In the genomic region with DNA sequence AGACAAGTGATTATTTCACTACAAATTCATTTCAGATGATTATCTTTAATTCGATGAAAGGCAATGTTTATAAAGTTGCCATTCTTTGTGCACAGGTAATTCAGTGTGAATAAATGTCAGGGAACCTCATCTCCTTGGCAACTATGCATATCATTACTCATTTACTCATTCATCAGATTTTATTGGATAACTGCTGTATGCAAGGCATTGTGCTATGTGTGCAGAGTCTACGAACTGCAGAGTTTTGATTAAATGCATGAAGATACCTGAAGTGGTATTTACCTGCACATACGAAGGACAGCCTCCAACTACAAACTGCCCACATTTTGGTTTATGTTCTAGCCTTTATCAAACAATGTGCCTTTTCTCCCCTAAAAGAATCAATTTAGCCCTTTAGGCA, we compare ENCODE assay signal across 11 cellular contexts. TPM values are rescaled to one million over a fixed set of nuclear protein-coding genes. Genes with fewer than 3 reads are reported as not detected.
A peak's percentile ranks its signal among the peaks of the same experiment; 100 is the strongest.
DNase-seq lines count a peak whose midpoint lies in the region; ATAC-seq, FAIRE-seq and TF ChIP-seq lines count a peak whose summit lies in the region.
"Had no signal": no experiment of that assay in that cellular context is flagged by ENCODE, and none has a peak within 500 bp of the region (broad histone marks: within the 10 kb centered on the region; RNA-seq: fewer than 3 reads in every experiment).

No MANE protein-coding gene starts in this region.

- POLR2A ChIA-PET in H1 (lab: Charles Lee; ENCODE audit: partially characterized antibody), result interaction anchor here (0.6 to 1.8 kb wide), 3 partner anchors 9 to 964 kb away, joined by 5 to 10 read pairs (median 6); no protein-coding TSS in a partner anchor

- H4K8ac ChIP-seq in H1 (ENCODE audit: extremely low read depth, insufficient read depth, low read length), result no peak overlapping the region

- H3K9me3 Mint-ChIP-seq in nephron, result no peaks in the 10 kb centered on the region
- H3K9me3 Mint-ChIP-seq in natural killer cell treated with Interleukin-12 subunit alpha and Interleukin-12 subunit beta and Interleukin-15 and Interleukin-18, amount 100 ng/mL, for 72 hours, result no peaks in the 10 kb centered on the region
- H3K9me3 Mint-ChIP-seq: activated B cell treated with CpG ODN at 0.5 μM for 24 hours had no signal

- H3K4me3 ChIP-seq in ACC112 (ENCODE audit: low read depth, low read length), result peak overlapping the region; percentile 98
- peak overlapping the region; percentile 89 for H3K4me3 ChIP-seq in MG63
- H3K4me3 ChIP-seq in H1 (ENCODE audit: extremely low read depth in 1 of 4, insufficient read depth in 2 of 4, low read depth in 3 of 4, low read length in 4 of 4), result peak overlapping the region in 2 of 4 experiments; percentile 84 to 98; a peak in 2 of 8 replicates

- H3K4me2 ChIP-seq in H1 (ENCODE audit: insufficient read depth in 1 of 2, low read depth in 2 of 2, low read length in 2 of 2), result peak overlapping the region; percentile 76 to 79; a peak in 3 of 4 replicates

- H3K56ac ChIP-seq in H1 (replicated peaks; ENCODE audit: insufficient read length, low read depth, low read length), result no peak overlapping the region

- peak overlapping the region; percentile 94 to 98 (median 96) for H3K27ac Mint-ChIP-seq in nephron
- H3K27ac Mint-ChIP-seq in natural killer cell treated with Interleukin-12 subunit alpha and Interleukin-12 subunit beta and Interleukin-15 and Interleukin-18, amount 100 ng/mL, for 72 hours, result no peak overlapping the region
- H3K27ac Mint-ChIP-seq: activated B cell treated with CpG ODN at 0.5 μM for 24 hours, CD14-positive monocyte had no signal

- TF ChIP-seq EP300 in H1 (IDR thresholded peaks at IDR 0.05; ENCODE audit: borderline replicate concordance in 1 of 2, low read depth in 2 of 2, low read length in 2 of 2), result no peak

- peak overlapping the region; percentile 90 for H3K27ac ChIP-seq in ACC112 (ENCODE audit: low read depth, low read length)
- no peak overlapping the region for H3K27ac ChIP-seq in H1 (ENCODE audit: low read depth, low read length)

- H4K20me1 ChIP-seq in H1 (replicated peaks in 1 of 2; ENCODE audit: control insufficient read depth in 1 of 2, insufficient read depth in 2 of 2, low read length in 2 of 2), result peaks cover 28 to 31% of the 10 kb centered on the region in 2 experiments

- peaks cover 52% of the 10 kb centered on the region for H3K36me3 ChIP-seq in ACC112 (ENCODE audit: insufficient read depth, low read length)
- peaks cover 66% of the 10 kb centered on the region for H3K36me3 ChIP-seq in MG63
- no peaks in the 10 kb centered on the region; a peak in 3 of 8 replicates for H3K36me3 ChIP-seq in H1 (ENCODE audit: control insufficient read depth in 2 of 4, insufficient read depth in 4 of 4, low read length in 3 of 4)

- TF ChIP-seq CTCF in H1 (IDR thresholded peaks at IDR 0.05; ENCODE audit: control extremely low read depth in 1 of 3, insufficient read depth in 1 of 3, low read depth in 1 of 3, low read length in 3 of 3) (no peak), nephron (IDR thresholded peaks at IDR 0.05; ENCODE audit: unreplicated experiment in 3 of 3) (no peak)

- H3K4me1 ChIP-seq in ACC112 (ENCODE audit: control insufficient read depth, insufficient read depth, low read length, unreplicated experiment) (peaks cover 51% of the 10 kb centered on the region), H1 (replicated peaks in 1 of 4; ENCODE audit: control insufficient read depth in 3 of 4, insufficient read depth in 4 of 4, low read length in 3 of 4) (peaks cover 4 to 12% (median 9%) of the 10 kb centered on the region in 4 experiments; a peak in 5 of 7 replicates)

- H3K27me3 Mint-ChIP-seq in nephron (ENCODE audit: low read depth), result peaks cover 3% of the 10 kb centered on the region
- peaks cover 19 to 25% of the 10 kb centered on the region in 2 donors for H3K27me3 Mint-ChIP-seq in natural killer cell treated with Interleukin-12 subunit alpha and Interleukin-12 subunit beta and Interleukin-15 and Interleukin-18, amount 100 ng/mL, for 72 hours

- no peak for TF ChIP-seq RAD21 in H1 (IDR thresholded peaks at IDR 0.05 in 1 of 2, conservative IDR thresholded peaks at IDR 0.05 in 1 of 2; ENCODE audit: low read depth in 2 of 2, low read length in 2 of 2)

- H2BK15ac ChIP-seq in H1 (ENCODE audit: low read length), result no peak overlapping the region

- no peak overlapping the region for H2BK120ac ChIP-seq in H1 (replicated peaks; ENCODE audit: low read depth, low read length)

- no peak overlapping the region for H3K14ac ChIP-seq in H1 (ENCODE audit: insufficient read length)

- H3K79me2 ChIP-seq in ACC112 (ENCODE audit: control insufficient read depth, insufficient read depth, low read length, unreplicated experiment), result peaks cover 83% of the 10 kb centered on the region
- H3K79me2 ChIP-seq in H1 (ENCODE audit: control insufficient read depth in 1 of 2, insufficient read depth in 2 of 2, low read length in 2 of 2), result peaks cover 24 to 85% of the 10 kb centered on the region in 2 experiments

- WGBS in H1 (ENCODE audit: extremely low coverage in 1 of 2, insufficient coverage in 1 of 2, insufficient read length in 1 of 2, insufficient replicate concordance in 2 of 2, low coverage in 1 of 2, low lambda C conversion rate in 2 of 2, missing lambda C conversion rate in 1 of 2), 2 experiments, result 95% methylated on average over 3 of the region's 3 CpGs; no CpG with 5 or more reads in 1 of the 2 experiments

- no peak for FAIRE-seq in H1 (lab: Jason Lieb, UNC)

- H3K4me1 Mint-ChIP-seq in nephron, result peaks cover 56% of the 10 kb centered on the region
- no peaks in the 10 kb centered on the region for H3K4me1 Mint-ChIP-seq in natural killer cell treated with Interleukin-12 subunit alpha and Interleukin-12 subunit beta and Interleukin-15 and Interleukin-18, amount 100 ng/mL, for 72 hours (ENCODE audit: low read depth in 2 of 2)

- H2AFZ ChIP-seq in ACC112 (ENCODE audit: low read length, unreplicated experiment) (no peak overlapping the region), H1 (ENCODE audit: low read length) (no peak overlapping the region)

- H2AK5ac ChIP-seq in H1 (ENCODE audit: low read depth, low read length), result no peak overlapping the region

- H2BK20ac ChIP-seq in H1 (ENCODE audit: low read length), result no peak overlapping the region

- H3K18ac ChIP-seq in H1 (ENCODE audit: extremely low read depth, low read length), result no peak overlapping the region

- H3K36me3 Mint-ChIP-seq in nephron (ENCODE audit: low read depth), result peaks cover 26% of the 10 kb centered on the region
- H3K36me3 Mint-ChIP-seq in natural killer cell treated with Interleukin-12 subunit alpha and Interleukin-12 subunit beta and Interleukin-15 and Interleukin-18, amount 100 ng/mL, for 72 hours, result no peaks in the 10 kb centered on the region

- H4K5ac ChIP-seq in H1 (ENCODE audit: insufficient read length, low read depth, low read length), result no peak overlapping the region

- ATAC-seq in natural killer cell treated with Interleukin-12 subunit alpha and Interleukin-12 subunit beta and Interleukin-15 and Interleukin-18, amount 100 ng/mL, for 72 hours, result no peak
- ATAC-seq in GM21576 (IDR thresholded peaks at IDR 0.05; ENCODE audit: unreplicated experiment), result no peak

- no peak overlapping the region for H3K23ac ChIP-seq in H1 (ENCODE audit: insufficient read length)

- no peaks in the 10 kb centered on the region for H3K27me3 ChIP-seq in ACC112 (ENCODE audit: insufficient read depth, low read length)
- no peaks in the 10 kb centered on the region for H3K27me3 ChIP-seq in MG63
- H3K27me3 ChIP-seq in H1 (replicated peaks in 1 of 4; ENCODE audit: control insufficient read depth in 3 of 4, extremely low read depth in 1 of 4, insufficient read depth in 3 of 4, low read length in 3 of 4), result peaks cover 0 to 2% (median 0%) of the 10 kb centered on the region in 4 experiments; a peak in 1 of 7 replicates

- no peak overlapping the region for H2BK12ac ChIP-seq in H1 (ENCODE audit: low read depth, low read length)

- H3K23me2 ChIP-seq in H1 (ENCODE audit: low read depth, low read length), result peaks cover 11% of the 10 kb centered on the region; the same call in 1 of the 2 replicates

- H2BK5ac ChIP-seq in H1 (ENCODE audit: low read depth, low read length), result no peak overlapping the region

- no peak for TF ChIP-seq POLR2A in H1 (IDR thresholded peaks at IDR 0.05; ENCODE audit: control extremely low read depth in 1 of 2, low read depth in 2 of 2, low read length in 2 of 2)

- DNase-seq in MG63, result no peak
- DNase-seq in H1 (ENCODE audit: low read depth in 1 of 2, low spot score in 2 of 2), result no peak
- DNase-seq in activated T-cell treated with anti-CD3 and anti-CD28 coated beads, Interleukin-2, amount 50 U/mL, for 48 hours, result no peak
- no peak for DNase-seq in natural killer cell treated with Interleukin-12 subunit alpha and Interleukin-12 subunit beta and Interleukin-15 and Interleukin-18, amount 100 ng/mL, for 72 hours (ENCODE audit: low spot score)
- DNase-seq in T-helper 1 cell, result no peak
- DNase-seq: activated B cell treated with CpG ODN at 0.5 μM for 24 hours, NCI-H510A treated with DMSO at 0.1 percent for 48 hours had no signal

- H3K4ac ChIP-seq in H1 (replicated peaks; ENCODE audit: insufficient read length, low read depth, low read length), result no peak overlapping the region

- no peaks in the 10 kb centered on the region for H3K9me3 ChIP-seq in MG63
- no peaks in the 10 kb centered on the region for H3K9me3 ChIP-seq in H1 (ENCODE audit: insufficient read depth in 2 of 2, low read depth in 1 of 2, low read length in 1 of 2)

- H3K9ac ChIP-seq in H1 (replicated peaks in 1 of 4; ENCODE audit: extremely low read depth in 1 of 4, low read depth in 3 of 4, low read length in 3 of 4), result no peak overlapping the region

- no peaks in the 10 kb centered on the region for H3K79me1 ChIP-seq in H1 (ENCODE audit: low read depth, low read length)

- CTCF ChIA-PET in H1 (lab: Charles Lee; ENCODE audit: partially characterized antibody), result interaction anchor here (0.7 to 1.4 kb wide), 4 partner anchors 10 to 61 kb away, joined by 3 to 5 read pairs (median 4); no protein-coding TSS in a partner anchor

- no peak overlapping the region for H4K91ac ChIP-seq in H1 (replicated peaks; ENCODE audit: insufficient read length, low read length)

- peak overlapping the region; percentile 95 to 98 (median 98) for H3K4me3 Mint-ChIP-seq in nephron
- H3K4me3 Mint-ChIP-seq in natural killer cell treated with Interleukin-12 subunit alpha and Interleukin-12 subunit beta and Interleukin-15 and Interleukin-18, amount 100 ng/mL, for 72 hours, result no peak overlapping the region
- H3K4me3 Mint-ChIP-seq: activated B cell treated with CpG ODN at 0.5 μM for 24 hours had no signal

RNA-seq across cellular contexts. Expression of a gene that starts 3.5 kb away (rescaled TPM):
- 55.5 and 87.8 TPM in 2 replicates for total RNA-seq in MG63 (2014; rRNA removed; shearing (Covaris generic); ENCODE audit: low replicate concordance)
- 25.6 and 26.7 TPM in 2 replicates for total RNA-seq in H1 (2021; fragmentation: NEBNext Ultra II Directional; extraction: Animal tissue kit (Norgen Biotek cat#: 25700))
- polyA plus RNA-seq in H1 (2011; rRNA removed), result 7.4 and 12.2 TPM in 2 replicates
- polyA plus RNA-seq in H1 (2011; cell fraction: cytosol; rRNA removed), result 12.8 TPM
- 14.3 TPM for polyA plus RNA-seq in H1 (2011; cell fraction: nucleus; rRNA removed)
- 30.8 to 52.5 TPM (median 35.1 TPM) in 4 replicates for polyA plus RNA-seq in H1 (2012, experiment 1 of 2)
- 2.5 TPM for polyA plus RNA-seq in H1 (2012, experiment 2 of 2)
- 54.4 TPM for polyA plus RNA-seq in H1 (2013, experiment 1 of 2)
- polyA plus RNA-seq in H1 (2013, experiment 2 of 2), result 54.7 TPM
- 53.0 and 84.6 TPM in 2 replicates for polyA minus RNA-seq in H1 (2011; rRNA and poly(A)+ RNA removed)
- 18.1 TPM for polyA minus RNA-seq in H1 (2011; cell fraction: cytosol; rRNA and poly(A)+ RNA removed)
- 36.6 TPM for polyA minus RNA-seq in H1 (2011; cell fraction: nucleus; rRNA and poly(A)+ RNA removed)
- total RNA-seq in natural killer cell treated with Interleukin-12 subunit alpha and Interleukin-12 subunit beta and Interleukin-15 and Interleukin-18, amount 100 ng/mL, for 72 hours, result not detected
- total RNA-seq: activated B cell treated with CpG ODN at 0.5 μM for 24 hours had no signal
- polyA plus RNA-seq: CD14-positive monocyte had no signal

Comparison
In these comparisons a context has a peak if more than half of its experiments do, and no peak if none do; other contexts are left out.
1. H3K27ac Mint-ChIP-seq: peak in nephron (3 of 3); none in natural killer cell treated with Interleukin-12 subunit alpha and Interleukin-12 subunit beta and Interleukin-15 and Interleukin-18, amount 100 ng/mL, for 72 hours (0 of 2).
2. RNA of a gene that starts 3.5 kb away (total RNA-seq): 55.5 to 87.8 TPM in MG63 and 25.6 to 26.7 TPM in H1; not detected in natural killer cell treated with Interleukin-12 subunit alpha and Interleukin-12 subunit beta and Interleukin-15 and Interleukin-18, amount 100 ng/mL, for 72 hours; every median in the first group is over 10 times any median in the second.